ENCODE assay signal across 1 cellular context in genomic region chr20:44689809-44690208, GRCh38.
TF ChIP-seq lines count a peak whose summit lies in the region.

No MANE protein-coding gene starts in this region.

TF ChIP-seq in SK-N-SH treated with all-trans-retinoic acid at 6 μM for 48 hours, 23 proteins besides CTCF, POLR2A, EP300 and RAD21 (continued from another document):
- TF ChIP-seq, protein P1, sequence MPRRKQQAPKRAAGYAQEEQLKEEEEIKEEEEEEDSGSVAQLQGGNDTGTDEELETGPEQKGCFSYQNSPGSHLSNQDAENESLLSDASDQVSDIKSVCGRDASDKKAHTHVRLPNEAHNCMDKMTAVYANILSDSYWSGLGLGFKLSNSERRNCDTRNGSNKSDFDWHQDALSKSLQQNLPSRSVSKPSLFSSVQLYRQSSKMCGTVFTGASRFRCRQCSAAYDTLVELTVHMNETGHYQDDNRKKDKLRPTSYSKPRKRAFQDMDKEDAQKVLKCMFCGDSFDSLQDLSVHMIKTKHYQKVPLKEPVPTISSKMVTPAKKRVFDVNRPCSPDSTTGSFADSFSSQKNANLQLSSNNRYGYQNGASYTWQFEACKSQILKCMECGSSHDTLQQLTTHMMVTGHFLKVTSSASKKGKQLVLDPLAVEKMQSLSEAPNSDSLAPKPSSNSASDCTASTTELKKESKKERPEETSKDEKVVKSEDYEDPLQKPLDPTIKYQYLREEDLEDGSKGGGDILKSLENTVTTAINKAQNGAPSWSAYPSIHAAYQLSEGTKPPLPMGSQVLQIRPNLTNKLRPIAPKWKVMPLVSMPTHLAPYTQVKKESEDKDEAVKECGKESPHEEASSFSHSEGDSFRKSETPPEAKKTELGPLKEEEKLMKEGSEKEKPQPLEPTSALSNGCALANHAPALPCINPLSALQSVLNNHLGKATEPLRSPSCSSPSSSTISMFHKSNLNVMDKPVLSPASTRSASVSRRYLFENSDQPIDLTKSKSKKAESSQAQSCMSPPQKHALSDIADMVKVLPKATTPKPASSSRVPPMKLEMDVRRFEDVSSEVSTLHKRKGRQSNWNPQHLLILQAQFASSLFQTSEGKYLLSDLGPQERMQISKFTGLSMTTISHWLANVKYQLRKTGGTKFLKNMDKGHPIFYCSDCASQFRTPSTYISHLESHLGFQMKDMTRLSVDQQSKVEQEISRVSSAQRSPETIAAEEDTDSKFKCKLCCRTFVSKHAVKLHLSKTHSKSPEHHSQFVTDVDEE (CRISPR knock-in tag; IDR thresholded peaks at IDR 0.05): no peak
- TF ChIP-seq, protein P2, sequence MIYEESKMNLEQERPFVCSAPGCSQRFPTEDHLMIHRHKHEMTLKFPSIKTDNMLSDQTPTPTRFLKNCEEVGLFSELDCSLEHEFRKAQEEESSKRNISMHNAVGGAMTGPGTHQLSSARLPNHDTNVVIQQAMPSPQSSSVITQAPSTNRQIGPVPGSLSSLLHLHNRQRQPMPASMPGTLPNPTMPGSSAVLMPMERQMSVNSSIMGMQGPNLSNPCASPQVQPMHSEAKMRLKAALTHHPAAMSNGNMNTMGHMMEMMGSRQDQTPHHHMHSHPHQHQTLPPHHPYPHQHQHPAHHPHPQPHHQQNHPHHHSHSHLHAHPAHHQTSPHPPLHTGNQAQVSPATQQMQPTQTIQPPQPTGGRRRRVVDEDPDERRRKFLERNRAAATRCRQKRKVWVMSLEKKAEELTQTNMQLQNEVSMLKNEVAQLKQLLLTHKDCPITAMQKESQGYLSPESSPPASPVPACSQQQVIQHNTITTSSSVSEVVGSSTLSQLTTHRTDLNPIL (CRISPR knock-in tag; IDR thresholded peaks at IDR 0.05; ENCODE audit: low read depth): no peak
- TF ChIP-seq TCF4 (CRISPR knock-in tag; IDR thresholded peaks at IDR 0.05; ENCODE audit: borderline replicate concordance) (no peak), ISL1 (CRISPR knock-in tag; IDR thresholded peaks at IDR 0.05) (no peak), ZFP30 (CRISPR knock-in tag; IDR thresholded peaks at IDR 0.05) (no peak), ZNF565 (CRISPR knock-in tag; conservative IDR thresholded peaks at IDR 0.05; ENCODE audit: low read depth) (no peak), CSRNP3 (CRISPR knock-in tag; IDR thresholded peaks at IDR 0.05) (no peak), ZC3H10 (CRISPR knock-in tag; IDR thresholded peaks at IDR 0.05) (no peak), RARB (CRISPR knock-in tag; IDR thresholded peaks at IDR 0.05) (no peak)
- TF ChIP-seq, protein P3, sequence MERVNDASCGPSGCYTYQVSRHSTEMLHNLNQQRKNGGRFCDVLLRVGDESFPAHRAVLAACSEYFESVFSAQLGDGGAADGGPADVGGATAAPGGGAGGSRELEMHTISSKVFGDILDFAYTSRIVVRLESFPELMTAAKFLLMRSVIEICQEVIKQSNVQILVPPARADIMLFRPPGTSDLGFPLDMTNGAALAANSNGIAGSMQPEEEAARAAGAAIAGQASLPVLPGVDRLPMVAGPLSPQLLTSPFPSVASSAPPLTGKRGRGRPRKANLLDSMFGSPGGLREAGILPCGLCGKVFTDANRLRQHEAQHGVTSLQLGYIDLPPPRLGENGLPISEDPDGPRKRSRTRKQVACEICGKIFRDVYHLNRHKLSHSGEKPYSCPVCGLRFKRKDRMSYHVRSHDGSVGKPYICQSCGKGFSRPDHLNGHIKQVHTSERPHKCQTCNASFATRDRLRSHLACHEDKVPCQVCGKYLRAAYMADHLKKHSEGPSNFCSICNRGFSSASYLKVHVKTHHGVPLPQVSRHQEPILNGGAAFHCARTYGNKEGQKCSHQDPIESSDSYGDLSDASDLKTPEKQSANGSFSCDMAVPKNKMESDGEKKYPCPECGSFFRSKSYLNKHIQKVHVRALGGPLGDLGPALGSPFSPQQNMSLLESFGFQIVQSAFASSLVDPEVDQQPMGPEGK (CRISPR knock-in tag; IDR thresholded peaks at IDR 0.05; ENCODE audit: borderline replicate concordance): no peak
